ENCODE assay signal across 1 cellular context in genomic region chr2:230775737-230776136, GRCh38.
TF ChIP-seq lines count a peak whose summit lies in the region.

No MANE protein-coding gene starts in this region.

TF ChIP-seq in HCT116, 20 proteins besides CTCF, POLR2A, EP300 and RAD21 (continued from another document):
- TF ChIP-seq ZBTB33 (IDR thresholded peaks at IDR 0.05; ENCODE audit: extremely low read depth, insufficient replicate concordance, low read length) (no peak), ELF1 (IDR thresholded peaks at IDR 0.05; ENCODE audit: borderline replicate concordance, low read depth) (no peak), ATF3 (IDR thresholded peaks at IDR 0.05) (no peak), SRF (IDR thresholded peaks at IDR 0.05; ENCODE audit: low read depth) (no peak)
